In the genomic region with DNA sequence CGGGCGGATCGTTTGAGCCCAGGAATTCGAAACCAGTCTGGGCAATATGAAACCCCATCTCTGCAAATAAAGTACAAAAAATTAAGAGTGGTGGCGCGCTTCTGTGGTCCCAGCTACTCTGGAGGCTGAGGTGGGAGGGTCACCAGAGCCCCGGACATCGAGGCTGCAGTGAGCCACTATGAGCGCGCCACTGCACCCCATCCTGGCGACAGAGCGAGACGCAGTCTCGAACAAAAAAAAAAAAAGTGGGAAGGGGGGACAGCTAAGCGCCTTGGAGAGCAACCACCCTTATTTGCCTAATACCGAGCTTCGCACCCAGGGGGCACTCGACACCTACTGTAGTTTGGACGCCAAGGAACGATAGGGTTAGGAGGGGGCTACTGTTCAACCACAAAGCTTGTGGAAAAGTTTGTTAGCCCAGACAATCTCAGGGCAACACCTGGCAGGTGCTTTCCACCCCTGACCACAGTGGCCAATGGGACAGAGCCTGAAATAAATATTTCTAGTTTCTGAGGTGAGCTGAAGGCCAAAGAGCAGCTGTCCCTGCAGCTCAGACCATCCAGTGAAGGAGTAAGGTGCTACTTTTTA, we compare ENCODE assay signal across 1 cellular context.
A peak's percentile ranks its signal among the peaks of the same experiment; 100 is the strongest.
TF ChIP-seq lines count a peak whose summit lies in the region.

No MANE protein-coding gene starts in this region.

TF ChIP-seq in K562, 482 proteins besides CTCF, POLR2A, EP300 and RAD21 (continued from another document and continues in another):
- TF ChIP-seq, protein P1, sequence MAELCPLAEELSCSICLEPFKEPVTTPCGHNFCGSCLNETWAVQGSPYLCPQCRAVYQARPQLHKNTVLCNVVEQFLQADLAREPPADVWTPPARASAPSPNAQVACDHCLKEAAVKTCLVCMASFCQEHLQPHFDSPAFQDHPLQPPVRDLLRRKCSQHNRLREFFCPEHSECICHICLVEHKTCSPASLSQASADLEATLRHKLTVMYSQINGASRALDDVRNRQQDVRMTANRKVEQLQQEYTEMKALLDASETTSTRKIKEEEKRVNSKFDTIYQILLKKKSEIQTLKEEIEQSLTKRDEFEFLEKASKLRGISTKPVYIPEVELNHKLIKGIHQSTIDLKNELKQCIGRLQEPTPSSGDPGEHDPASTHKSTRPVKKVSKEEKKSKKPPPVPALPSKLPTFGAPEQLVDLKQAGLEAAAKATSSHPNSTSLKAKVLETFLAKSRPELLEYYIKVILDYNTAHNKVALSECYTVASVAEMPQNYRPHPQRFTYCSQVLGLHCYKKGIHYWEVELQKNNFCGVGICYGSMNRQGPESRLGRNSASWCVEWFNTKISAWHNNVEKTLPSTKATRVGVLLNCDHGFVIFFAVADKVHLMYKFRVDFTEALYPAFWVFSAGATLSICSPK (IDR thresholded peaks at IDR 0.05; ENCODE audit: borderline replicate concordance), result peak; percentile 55
- TF ChIP-seq, protein P2, sequence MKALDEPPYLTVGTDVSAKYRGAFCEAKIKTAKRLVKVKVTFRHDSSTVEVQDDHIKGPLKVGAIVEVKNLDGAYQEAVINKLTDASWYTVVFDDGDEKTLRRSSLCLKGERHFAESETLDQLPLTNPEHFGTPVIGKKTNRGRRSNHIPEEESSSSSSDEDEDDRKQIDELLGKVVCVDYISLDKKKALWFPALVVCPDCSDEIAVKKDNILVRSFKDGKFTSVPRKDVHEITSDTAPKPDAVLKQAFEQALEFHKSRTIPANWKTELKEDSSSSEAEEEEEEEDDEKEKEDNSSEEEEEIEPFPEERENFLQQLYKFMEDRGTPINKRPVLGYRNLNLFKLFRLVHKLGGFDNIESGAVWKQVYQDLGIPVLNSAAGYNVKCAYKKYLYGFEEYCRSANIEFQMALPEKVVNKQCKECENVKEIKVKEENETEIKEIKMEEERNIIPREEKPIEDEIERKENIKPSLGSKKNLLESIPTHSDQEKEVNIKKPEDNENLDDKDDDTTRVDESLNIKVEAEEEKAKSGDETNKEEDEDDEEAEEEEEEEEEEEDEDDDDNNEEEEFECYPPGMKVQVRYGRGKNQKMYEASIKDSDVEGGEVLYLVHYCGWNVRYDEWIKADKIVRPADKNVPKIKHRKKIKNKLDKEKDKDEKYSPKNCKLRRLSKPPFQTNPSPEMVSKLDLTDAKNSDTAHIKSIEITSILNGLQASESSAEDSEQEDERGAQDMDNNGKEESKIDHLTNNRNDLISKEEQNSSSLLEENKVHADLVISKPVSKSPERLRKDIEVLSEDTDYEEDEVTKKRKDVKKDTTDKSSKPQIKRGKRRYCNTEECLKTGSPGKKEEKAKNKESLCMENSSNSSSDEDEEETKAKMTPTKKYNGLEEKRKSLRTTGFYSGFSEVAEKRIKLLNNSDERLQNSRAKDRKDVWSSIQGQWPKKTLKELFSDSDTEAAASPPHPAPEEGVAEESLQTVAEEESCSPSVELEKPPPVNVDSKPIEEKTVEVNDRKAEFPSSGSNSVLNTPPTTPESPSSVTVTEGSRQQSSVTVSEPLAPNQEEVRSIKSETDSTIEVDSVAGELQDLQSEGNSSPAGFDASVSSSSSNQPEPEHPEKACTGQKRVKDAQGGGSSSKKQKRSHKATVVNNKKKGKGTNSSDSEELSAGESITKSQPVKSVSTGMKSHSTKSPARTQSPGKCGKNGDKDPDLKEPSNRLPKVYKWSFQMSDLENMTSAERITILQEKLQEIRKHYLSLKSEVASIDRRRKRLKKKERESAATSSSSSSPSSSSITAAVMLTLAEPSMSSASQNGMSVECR (CRISPR knock-in tag; IDR thresholded peaks at IDR 0.05), result peak; percentile 42; the same call in 1 of the 2 replicates
- TF ChIP-seq EZH2 (IDR thresholded peaks at IDR 0.05; ENCODE audit: borderline replicate concordance, low read depth, low read length) (no peak), BRD4 (IDR thresholded peaks at IDR 0.05) (0 out of 2 replicates have a peak, but pooled peaks have one; percentile 21), SMARCA5 (IDR thresholded peaks at IDR 0.05) (0 out of 2 replicates have a peak, but pooled peaks have one; percentile 10), CBFA2T3 (IDR thresholded peaks at IDR 0.05) (peak; percentile 26), SIN3A (IDR thresholded peaks at IDR 0.05; ENCODE audit: borderline replicate concordance in 2 of 2, control insufficient read depth in 1 of 2, low read depth in 2 of 2, low read length in 2 of 2) (0 out of 4 replicates have a peak, but pooled peaks of 1 of the 2 experiments have one; percentile 29), ZNF75A (CRISPR knock-in tag; IDR thresholded peaks at IDR 0.05) (no peak), MAZ (CRISPR knock-in tag; conservative IDR thresholded peaks at IDR 0.05 in 1 of 2, IDR thresholded peaks at IDR 0.05 in 1 of 2) (peak; percentile 12 to 93; a peak in 2 of 4 replicates), MEIS2 (IDR thresholded peaks at IDR 0.05; ENCODE audit: partially characterized antibody) (peak; percentile 7), SMARCC2 (IDR thresholded peaks at IDR 0.05; ENCODE audit: low read depth) (no peak), MYC (IDR thresholded peaks at IDR 0.05; ENCODE audit: low read depth, low read length) (peak; percentile 53), MYC (CRISPR knock-in tag; IDR thresholded peaks at IDR 0.05; ENCODE audit: borderline replicate concordance, low read depth) (no peak), MTA1 (IDR thresholded peaks at IDR 0.05; ENCODE audit: borderline replicate concordance) (peak; percentile 44), RFX1 (IDR thresholded peaks at IDR 0.05) (no peak), ZFPM2 (CRISPR knock-in tag; IDR thresholded peaks at IDR 0.05) (no peak), PHF21A (IDR thresholded peaks at IDR 0.05; ENCODE audit: borderline replicate concordance, low read depth) (no peak), ZBTB7A (IDR thresholded peaks at IDR 0.05; ENCODE audit: borderline replicate concordance, control insufficient read depth, low read depth, low read length) (peak; percentile 27), JUNB (CRISPR knock-in tag; conservative IDR thresholded peaks at IDR 0.05) (no peak), NELFE (IDR thresholded peaks at IDR 0.05; ENCODE audit: insufficient read depth, insufficient read length) (no peak), RBM22 (IDR thresholded peaks at IDR 0.05; ENCODE audit: low read depth, low read length, poor library complexity, severe bottlenecking) (peak; percentile 60), MYNN (IDR thresholded peaks at IDR 0.05) (0 out of 2 replicates have a peak, but pooled peaks have one; percentile 43), MYNN (CRISPR knock-in tag; IDR thresholded peaks at IDR 0.05) (no peak), KDM4B (IDR thresholded peaks at IDR 0.05; ENCODE audit: borderline replicate concordance in 2 of 2, low read depth in 1 of 2) (0 out of 4 replicates have a peak, but pooled peaks of 1 of the 2 experiments have one; percentile 14)
- TF ChIP-seq, protein P3, sequence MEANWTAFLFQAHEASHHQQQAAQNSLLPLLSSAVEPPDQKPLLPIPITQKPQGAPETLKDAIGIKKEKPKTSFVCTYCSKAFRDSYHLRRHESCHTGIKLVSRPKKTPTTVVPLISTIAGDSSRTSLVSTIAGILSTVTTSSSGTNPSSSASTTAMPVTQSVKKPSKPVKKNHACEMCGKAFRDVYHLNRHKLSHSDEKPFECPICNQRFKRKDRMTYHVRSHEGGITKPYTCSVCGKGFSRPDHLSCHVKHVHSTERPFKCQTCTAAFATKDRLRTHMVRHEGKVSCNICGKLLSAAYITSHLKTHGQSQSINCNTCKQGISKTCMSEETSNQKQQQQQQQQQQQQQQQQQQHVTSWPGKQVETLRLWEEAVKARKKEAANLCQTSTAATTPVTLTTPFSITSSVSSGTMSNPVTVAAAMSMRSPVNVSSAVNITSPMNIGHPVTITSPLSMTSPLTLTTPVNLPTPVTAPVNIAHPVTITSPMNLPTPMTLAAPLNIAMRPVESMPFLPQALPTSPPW (CRISPR knock-in tag; IDR thresholded peaks at IDR 0.05), result peak; percentile 72
- TF ChIP-seq, protein P4, sequence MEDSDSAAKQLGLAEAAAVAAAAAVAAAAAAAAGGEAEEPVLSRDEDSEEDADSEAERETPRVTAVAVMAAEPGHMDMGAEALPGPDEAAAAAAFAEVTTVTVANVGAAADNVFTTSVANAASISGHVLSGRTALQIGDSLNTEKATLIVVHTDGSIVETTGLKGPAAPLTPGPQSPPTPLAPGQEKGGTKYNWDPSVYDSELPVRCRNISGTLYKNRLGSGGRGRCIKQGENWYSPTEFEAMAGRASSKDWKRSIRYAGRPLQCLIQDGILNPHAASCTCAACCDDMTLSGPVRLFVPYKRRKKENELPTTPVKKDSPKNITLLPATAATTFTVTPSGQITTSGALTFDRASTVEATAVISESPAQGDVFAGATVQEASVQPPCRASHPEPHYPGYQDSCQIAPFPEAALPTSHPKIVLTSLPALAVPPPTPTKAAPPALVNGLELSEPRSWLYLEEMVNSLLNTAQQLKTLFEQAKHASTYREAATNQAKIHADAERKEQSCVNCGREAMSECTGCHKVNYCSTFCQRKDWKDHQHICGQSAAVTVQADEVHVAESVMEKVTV (CRISPR knock-in tag; IDR thresholded peaks at IDR 0.05), result peak; percentile 52; the same call in 1 of the 2 replicates
- TF ChIP-seq, protein P5, sequence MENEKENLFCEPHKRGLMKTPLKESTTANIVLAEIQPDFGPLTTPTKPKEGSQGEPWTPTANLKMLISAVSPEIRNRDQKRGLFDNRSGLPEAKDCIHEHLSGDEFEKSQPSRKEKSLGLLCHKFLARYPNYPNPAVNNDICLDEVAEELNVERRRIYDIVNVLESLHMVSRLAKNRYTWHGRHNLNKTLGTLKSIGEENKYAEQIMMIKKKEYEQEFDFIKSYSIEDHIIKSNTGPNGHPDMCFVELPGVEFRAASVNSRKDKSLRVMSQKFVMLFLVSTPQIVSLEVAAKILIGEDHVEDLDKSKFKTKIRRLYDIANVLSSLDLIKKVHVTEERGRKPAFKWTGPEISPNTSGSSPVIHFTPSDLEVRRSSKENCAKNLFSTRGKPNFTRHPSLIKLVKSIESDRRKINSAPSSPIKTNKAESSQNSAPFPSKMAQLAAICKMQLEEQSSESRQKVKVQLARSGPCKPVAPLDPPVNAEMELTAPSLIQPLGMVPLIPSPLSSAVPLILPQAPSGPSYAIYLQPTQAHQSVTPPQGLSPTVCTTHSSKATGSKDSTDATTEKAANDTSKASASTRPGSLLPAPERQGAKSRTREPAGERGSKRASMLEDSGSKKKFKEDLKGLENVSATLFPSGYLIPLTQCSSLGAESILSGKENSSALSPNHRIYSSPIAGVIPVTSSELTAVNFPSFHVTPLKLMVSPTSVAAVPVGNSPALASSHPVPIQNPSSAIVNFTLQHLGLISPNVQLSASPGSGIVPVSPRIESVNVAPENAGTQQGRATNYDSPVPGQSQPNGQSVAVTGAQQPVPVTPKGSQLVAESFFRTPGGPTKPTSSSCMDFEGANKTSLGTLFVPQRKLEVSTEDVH (IDR thresholded peaks at IDR 0.05; ENCODE audit: low read depth, partially characterized antibody), result peak; percentile 12
- TF ChIP-seq, protein P6, sequence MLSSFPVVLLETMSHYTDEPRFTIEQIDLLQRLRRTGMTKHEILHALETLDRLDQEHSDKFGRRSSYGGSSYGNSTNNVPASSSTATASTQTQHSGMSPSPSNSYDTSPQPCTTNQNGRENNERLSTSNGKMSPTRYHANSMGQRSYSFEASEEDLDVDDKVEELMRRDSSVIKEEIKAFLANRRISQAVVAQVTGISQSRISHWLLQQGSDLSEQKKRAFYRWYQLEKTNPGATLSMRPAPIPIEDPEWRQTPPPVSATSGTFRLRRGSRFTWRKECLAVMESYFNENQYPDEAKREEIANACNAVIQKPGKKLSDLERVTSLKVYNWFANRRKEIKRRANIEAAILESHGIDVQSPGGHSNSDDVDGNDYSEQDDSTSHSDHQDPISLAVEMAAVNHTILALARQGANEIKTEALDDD (IDR thresholded peaks at IDR 0.05), result peak; percentile 29; the same call in 1 of the 2 replicates
- TF ChIP-seq, protein P7, sequence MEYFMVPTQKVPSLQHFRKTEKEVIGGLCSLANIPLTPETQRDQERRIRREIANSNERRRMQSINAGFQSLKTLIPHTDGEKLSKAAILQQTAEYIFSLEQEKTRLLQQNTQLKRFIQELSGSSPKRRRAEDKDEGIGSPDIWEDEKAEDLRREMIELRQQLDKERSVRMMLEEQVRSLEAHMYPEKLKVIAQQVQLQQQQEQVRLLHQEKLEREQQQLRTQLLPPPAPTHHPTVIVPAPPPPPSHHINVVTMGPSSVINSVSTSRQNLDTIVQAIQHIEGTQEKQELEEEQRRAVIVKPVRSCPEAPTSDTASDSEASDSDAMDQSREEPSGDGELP (CRISPR knock-in tag; IDR thresholded peaks at IDR 0.05; ENCODE audit: borderline replicate concordance), result peak; percentile 40; the same call in 1 of the 2 replicates
- TF ChIP-seq, protein P8, sequence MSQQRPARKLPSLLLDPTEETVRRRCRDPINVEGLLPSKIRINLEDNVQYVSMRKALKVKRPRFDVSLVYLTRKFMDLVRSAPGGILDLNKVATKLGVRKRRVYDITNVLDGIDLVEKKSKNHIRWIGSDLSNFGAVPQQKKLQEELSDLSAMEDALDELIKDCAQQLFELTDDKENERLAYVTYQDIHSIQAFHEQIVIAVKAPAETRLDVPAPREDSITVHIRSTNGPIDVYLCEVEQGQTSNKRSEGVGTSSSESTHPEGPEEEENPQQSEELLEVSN (IDR thresholded peaks at IDR 0.05; ENCODE audit: borderline replicate concordance in 1 of 2, extremely low read depth in 1 of 2, insufficient read depth in 1 of 2, insufficient read length in 1 of 2, low read depth in 1 of 2, low read length in 1 of 2, poor library complexity in 1 of 2, severe bottlenecking in 1 of 2), result peak in 1 of 2 experiments; percentile 31
- TF ChIP-seq, protein P9, sequence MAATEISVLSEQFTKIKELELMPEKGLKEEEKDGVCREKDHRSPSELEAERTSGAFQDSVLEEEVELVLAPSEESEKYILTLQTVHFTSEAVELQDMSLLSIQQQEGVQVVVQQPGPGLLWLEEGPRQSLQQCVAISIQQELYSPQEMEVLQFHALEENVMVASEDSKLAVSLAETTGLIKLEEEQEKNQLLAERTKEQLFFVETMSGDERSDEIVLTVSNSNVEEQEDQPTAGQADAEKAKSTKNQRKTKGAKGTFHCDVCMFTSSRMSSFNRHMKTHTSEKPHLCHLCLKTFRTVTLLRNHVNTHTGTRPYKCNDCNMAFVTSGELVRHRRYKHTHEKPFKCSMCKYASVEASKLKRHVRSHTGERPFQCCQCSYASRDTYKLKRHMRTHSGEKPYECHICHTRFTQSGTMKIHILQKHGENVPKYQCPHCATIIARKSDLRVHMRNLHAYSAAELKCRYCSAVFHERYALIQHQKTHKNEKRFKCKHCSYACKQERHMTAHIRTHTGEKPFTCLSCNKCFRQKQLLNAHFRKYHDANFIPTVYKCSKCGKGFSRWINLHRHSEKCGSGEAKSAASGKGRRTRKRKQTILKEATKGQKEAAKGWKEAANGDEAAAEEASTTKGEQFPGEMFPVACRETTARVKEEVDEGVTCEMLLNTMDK (IDR thresholded peaks at IDR 0.05; ENCODE audit: borderline replicate concordance, insufficient read depth, low read depth, low read length, poor library complexity, severe bottlenecking), result peak; percentile 24
